In genomic region chr18:26652501-26652900, GRCh38 we compare ENCODE assay signal across 26 cellular contexts.
"Had no signal": no experiment of that assay in that cellular context is flagged by ENCODE, and none has a peak within 500 bp of the region (broad histone marks: within the 10 kb centered on the region; RNA-seq: fewer than 3 reads in every experiment).

No MANE protein-coding gene starts in this region.

- H3K4me1 ChIP-seq: colonic mucosa, prostate gland had no signal

- H3K4me3 Mint-ChIP-seq: dendritic cell treated with granulocyte-macrophage colony-stimulating factor and Interleukin-4, amounts not matched to agents 40 ng/mL and 50 ng/mL, for 4 days; memory B cell; naive B cell; natural killer cell treated with Interleukin-12 subunit alpha and Interleukin-12 subunit beta and Interleukin-15 and Interleukin-18, amount 100 ng/mL, for 72 hours; stimulated activated effector memory CD8-positive, alpha-beta T cell treated with anti-CD3 and anti-CD28 coated beads, Interleukin-12 subunit alpha, Interleukin-12 subunit beta, amount 100 ng/mL, for 72 hours had no signal

- ATAC-seq: left lobe of liver; mucosa of descending colon; natural killer cell treated with Interleukin-12 subunit alpha and Interleukin-12 subunit beta and Interleukin-15 and Interleukin-18, amount 100 ng/mL, for 72 hours; right cardiac atrium; stimulated activated effector memory CD8-positive, alpha-beta T cell treated with anti-CD3 and anti-CD28 coated beads, Interleukin-12 subunit alpha, Interleukin-12 subunit beta, amount 100 ng/mL, for 72 hours had no signal

- H3K27ac Mint-ChIP-seq: dendritic cell treated with granulocyte-macrophage colony-stimulating factor and Interleukin-4, amounts not matched to agents 40 ng/mL and 50 ng/mL, for 4 days; memory B cell; naive B cell; natural killer cell treated with Interleukin-12 subunit alpha and Interleukin-12 subunit beta and Interleukin-15 and Interleukin-18, amount 100 ng/mL, for 72 hours; stimulated activated effector memory CD8-positive, alpha-beta T cell treated with anti-CD3 and anti-CD28 coated beads, Interleukin-12 subunit alpha, Interleukin-12 subunit beta, amount 100 ng/mL, for 72 hours had no signal

- H3K4me3 ChIP-seq: colonic mucosa, esophagus squamous epithelium, lung, mucosa of descending colon, prostate gland, sigmoid colon, stomach, thoracic aorta, tibial nerve, upper lobe of left lung, uterus had no signal

- H3K36me3 Mint-ChIP-seq: memory B cell; stimulated activated effector memory CD8-positive, alpha-beta T cell treated with anti-CD3 and anti-CD28 coated beads, Interleukin-12 subunit alpha, Interleukin-12 subunit beta, amount 100 ng/mL, for 72 hours had no signal

- H3K9me3 Mint-ChIP-seq: dendritic cell treated with granulocyte-macrophage colony-stimulating factor and Interleukin-4, amounts not matched to agents 40 ng/mL and 50 ng/mL, for 4 days; memory B cell; naive B cell; natural killer cell treated with Interleukin-12 subunit alpha and Interleukin-12 subunit beta and Interleukin-15 and Interleukin-18, amount 100 ng/mL, for 72 hours; stimulated activated effector memory CD8-positive, alpha-beta T cell treated with anti-CD3 and anti-CD28 coated beads, Interleukin-12 subunit alpha, Interleukin-12 subunit beta, amount 100 ng/mL, for 72 hours had no signal

- H3K9me3 ChIP-seq: colonic mucosa, esophagus squamous epithelium, mucosa of descending colon, prostate gland, sigmoid colon, stomach, thoracic aorta, tibial nerve, upper lobe of left lung, uterus had no signal

- H3K27me3 ChIP-seq: colonic mucosa, sigmoid colon, tibial nerve, uterus had no signal

- DNase-seq: colonic mucosa; effector memory CD4-positive, alpha-beta T cell; erythroblast; esophagus squamous epithelium; foreskin melanocyte; glutamatergic neuron; mucosa of descending colon; naive B cell; nucleus accumbens; right cardiac atrium; sigmoid colon; stimulated activated CD4-positive, alpha-beta T cell treated with anti-CD3 and anti-CD28 coated beads, Interleukin-2, amount 100 ng/mL, for 24 hours; stimulated activated CD4-positive, alpha-beta T cell treated with anti-CD3 and anti-CD28 coated beads, Interleukin-4, amount 100 ng/mL, for 24 hours; stimulated activated naive CD4-positive, alpha-beta T cell treated with Interleukin-2 at 50 U/mL for 16 hours; stomach; upper lobe of left lung; uterus had no signal

- H3K27ac ChIP-seq: colonic mucosa, esophagus squamous epithelium, prostate gland, sigmoid colon, stomach, thoracic aorta, upper lobe of left lung, uterus had no signal

- H3K36me3 ChIP-seq: colonic mucosa, esophagus squamous epithelium, prostate gland, sigmoid colon, stomach, thoracic aorta, tibial nerve, upper lobe of left lung, uterus had no signal
